In the genomic region with DNA sequence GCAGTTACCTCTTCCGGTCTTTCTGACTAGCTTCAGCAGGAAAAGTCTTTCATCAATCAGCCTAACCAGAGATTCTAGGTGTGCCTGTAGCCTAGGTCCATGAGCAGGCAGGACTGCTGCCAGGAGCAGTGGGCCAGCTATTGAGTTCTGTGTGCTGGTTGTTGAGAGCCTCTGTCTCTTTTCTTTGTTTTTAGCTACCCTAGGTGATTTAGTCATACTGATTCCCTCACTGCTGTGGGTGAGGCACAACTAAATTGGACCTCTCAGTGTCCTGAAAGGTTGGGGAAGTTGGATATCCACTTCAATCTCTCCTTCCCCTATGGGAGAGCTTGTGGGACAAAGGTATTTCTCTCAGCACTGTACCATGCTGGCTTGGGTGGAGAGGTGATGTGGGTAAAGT, we compare ENCODE assay signal across 1 cellular context.
TF ChIP-seq lines count a peak whose summit lies in the region.

No MANE protein-coding gene starts in this region.

TF ChIP-seq in IMR-90, 13 proteins besides CTCF, POLR2A, EP300 and RAD21:
- TF ChIP-seq NFE2L2 (IDR thresholded peaks at IDR 0.05; ENCODE audit: low read depth, low read length) = no peak
- no peak for TF ChIP-seq RFX5 (IDR thresholded peaks at IDR 0.05; ENCODE audit: low read depth, low read length)
- TF ChIP-seq, protein P1, sequence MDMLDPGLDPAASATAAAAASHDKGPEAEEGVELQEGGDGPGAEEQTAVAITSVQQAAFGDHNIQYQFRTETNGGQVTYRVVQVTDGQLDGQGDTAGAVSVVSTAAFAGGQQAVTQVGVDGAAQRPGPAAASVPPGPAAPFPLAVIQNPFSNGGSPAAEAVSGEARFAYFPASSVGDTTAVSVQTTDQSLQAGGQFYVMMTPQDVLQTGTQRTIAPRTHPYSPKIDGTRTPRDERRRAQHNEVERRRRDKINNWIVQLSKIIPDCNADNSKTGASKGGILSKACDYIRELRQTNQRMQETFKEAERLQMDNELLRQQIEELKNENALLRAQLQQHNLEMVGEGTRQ (IDR thresholded peaks at IDR 0.05; ENCODE audit: low read depth, low read length) = no peak
- no peak for TF ChIP-seq MAFK (IDR thresholded peaks at IDR 0.05; ENCODE audit: low read depth, low read length)
- no peak for TF ChIP-seq SMC3 (IDR thresholded peaks at IDR 0.05; ENCODE audit: low read depth, low read length)
- TF ChIP-seq BHLHE40 (IDR thresholded peaks at IDR 0.05; ENCODE audit: low read depth, low read length) = no peak
